Comparison of ENCODE assay signal across 1 cellular context in the genomic region with DNA sequence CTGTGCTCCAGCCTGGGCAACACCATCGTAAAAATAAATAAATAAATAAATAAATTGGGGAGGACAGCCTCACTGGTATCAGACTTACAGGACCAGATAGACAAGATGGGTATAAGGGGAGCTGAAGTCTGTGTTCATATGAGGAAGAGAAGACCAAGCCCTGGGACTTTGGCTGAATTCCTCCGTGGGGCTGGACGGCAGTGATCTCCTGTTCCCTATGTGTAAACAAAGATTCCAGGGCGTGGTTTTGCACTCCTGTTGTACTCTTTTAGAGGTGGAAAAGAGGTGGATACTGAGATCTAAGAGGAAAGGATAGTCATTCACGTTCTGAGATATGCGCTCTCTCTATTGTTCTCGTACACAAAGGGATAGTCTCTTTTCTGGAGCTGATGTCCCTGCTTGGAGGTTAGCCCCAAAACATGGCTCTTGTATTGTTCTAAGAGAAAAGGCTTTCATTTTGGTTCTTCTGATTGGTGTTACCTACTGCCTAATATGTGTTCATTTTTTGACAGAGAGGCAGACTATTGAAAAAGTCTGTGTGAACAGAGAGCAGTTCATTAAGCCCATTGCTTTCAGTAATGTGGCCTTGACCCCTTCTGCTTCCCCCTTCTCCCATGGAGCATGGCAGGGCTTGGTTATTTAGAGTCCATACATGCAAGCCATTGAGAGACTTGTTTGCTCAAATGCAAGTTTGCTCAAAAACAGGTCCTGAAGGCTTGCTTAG.
TF ChIP-seq lines count a peak whose summit lies in the region.

No MANE protein-coding gene starts in this region.

TF ChIP-seq in A549, 52 proteins besides CTCF, POLR2A, EP300 and RAD21:
- TF ChIP-seq CBX2 (IDR thresholded peaks at IDR 0.05; ENCODE audit: borderline replicate concordance, low read depth) (no peak), POLR2AphosphoS2 (conservative IDR thresholded peaks at IDR 0.05; ENCODE audit: low read length) (no peak)
- TF ChIP-seq, protein P1, sequence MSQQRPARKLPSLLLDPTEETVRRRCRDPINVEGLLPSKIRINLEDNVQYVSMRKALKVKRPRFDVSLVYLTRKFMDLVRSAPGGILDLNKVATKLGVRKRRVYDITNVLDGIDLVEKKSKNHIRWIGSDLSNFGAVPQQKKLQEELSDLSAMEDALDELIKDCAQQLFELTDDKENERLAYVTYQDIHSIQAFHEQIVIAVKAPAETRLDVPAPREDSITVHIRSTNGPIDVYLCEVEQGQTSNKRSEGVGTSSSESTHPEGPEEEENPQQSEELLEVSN (IDR thresholded peaks at IDR 0.05; ENCODE audit: borderline replicate concordance, low read depth) = no peak
TF ChIP-seq in A549: peak in this region for 0.
